In genomic region chr12:46370792-46371717, GRCh38 we compare ENCODE assay signal across 1 cellular context.
A peak's percentile ranks its signal among the peaks of the same experiment; 100 is the strongest.
TF ChIP-seq lines count a peak whose summit lies in the region.

No MANE protein-coding gene starts in this region.

TF ChIP-seq in HepG2, 621 proteins besides CTCF, POLR2A, EP300 and RAD21 (continued from another document and continues in another):
- TF ChIP-seq ZBTB4 (CRISPR knock-in tag; IDR thresholded peaks at IDR 0.05; ENCODE audit: borderline replicate concordance) (0 out of 2 replicates have a peak, but pooled peaks have one; percentile 28), ZNF543 (CRISPR knock-in tag; IDR thresholded peaks at IDR 0.05) (no peak; the same call in 1 of the 2 replicates), FOXO4 (CRISPR knock-in tag; conservative IDR thresholded peaks at IDR 0.05) (0 out of 2 replicates have a peak, but pooled peaks have one; percentile 60), HMGXB4 (CRISPR knock-in tag; IDR thresholded peaks at IDR 0.05; ENCODE audit: borderline replicate concordance in 1 of 2, low read depth in 1 of 2) (peak; percentile 16 to 60; a peak in 1 of 4 replicates), RBFOX2 (IDR thresholded peaks at IDR 0.05; ENCODE audit: low read depth, low read length) (peak; percentile 99), DBP (CRISPR knock-in tag; IDR thresholded peaks at IDR 0.05; ENCODE audit: not compliant biosample characterization) (no peak), ZC3H4 (CRISPR knock-in tag; IDR thresholded peaks at IDR 0.05; ENCODE audit: borderline replicate concordance) (peak; percentile 46; the same call in 1 of the 2 replicates), ZNF460 (CRISPR knock-in tag; IDR thresholded peaks at IDR 0.05; ENCODE audit: borderline replicate concordance) (no peak), HNRNPLL (IDR thresholded peaks at IDR 0.05; ENCODE audit: low read depth, low read length, poor library complexity, severe bottlenecking) (peak; percentile 74), SP4 (CRISPR knock-in tag; IDR thresholded peaks at IDR 0.05) (peak; percentile 15; the same call in 1 of the 2 replicates), BHLHE40 (IDR thresholded peaks at IDR 0.05; ENCODE audit: low read length) (peak; percentile 96), ZNF101 (CRISPR knock-in tag; IDR thresholded peaks at IDR 0.05; ENCODE audit: borderline replicate concordance, low read depth) (no peak), ZNF781 (CRISPR knock-in tag; IDR thresholded peaks at IDR 0.05; ENCODE audit: borderline replicate concordance, not compliant biosample characterization) (no peak), IKZF5 (CRISPR knock-in tag; IDR thresholded peaks at IDR 0.05) (peak; percentile 33; the same call in 1 of the 2 replicates), MYC (CRISPR knock-in tag; IDR thresholded peaks at IDR 0.05; ENCODE audit: borderline replicate concordance) (peak; percentile 58; the same call in 1 of the 2 replicates), NONO (IDR thresholded peaks at IDR 0.05) (no peak), NONO (CRISPR knock-in tag; conservative IDR thresholded peaks at IDR 0.05) (peak; percentile 83), MED1 (CRISPR knock-in tag; IDR thresholded peaks at IDR 0.05) (peak; percentile 75), NCOR1 (IDR thresholded peaks at IDR 0.05; ENCODE audit: borderline replicate concordance, low read length) (peak; percentile 33; the same call in 1 of the 2 replicates), MIER3 (CRISPR knock-in tag; IDR thresholded peaks at IDR 0.05; ENCODE audit: borderline replicate concordance) (peak; percentile 20; the same call in 1 of the 2 replicates), PATZ1 (CRISPR knock-in tag; IDR thresholded peaks at IDR 0.05) (peak; percentile 96), ELF3 (CRISPR knock-in tag; IDR thresholded peaks at IDR 0.05) (0 out of 2 replicates have a peak, but pooled peaks have one; percentile 13), MXD3 (CRISPR knock-in tag; IDR thresholded peaks at IDR 0.05) (0 out of 2 replicates have a peak, but pooled peaks have one; percentile 41), TRIM22 (IDR thresholded peaks at IDR 0.05) (no peak), E2F2 (CRISPR knock-in tag; IDR thresholded peaks at IDR 0.05; ENCODE audit: borderline replicate concordance) (no peak), MED13 (CRISPR knock-in tag; IDR thresholded peaks at IDR 0.05) (peak; percentile 42; the same call in 1 of the 2 replicates), ZNF318 (CRISPR knock-in tag; IDR thresholded peaks at IDR 0.05) (0 out of 2 replicates have a peak, but pooled peaks have one; percentile 51), ZFP36L1 (CRISPR knock-in tag; IDR thresholded peaks at IDR 0.05) (peak; percentile 36; the same call in 1 of the 2 replicates), CBFB (CRISPR knock-in tag; IDR thresholded peaks at IDR 0.05) (peak; percentile 20; the same call in 1 of the 2 replicates), ZNF232 (CRISPR knock-in tag; IDR thresholded peaks at IDR 0.05; ENCODE audit: borderline replicate concordance) (no peak), ZNF746 (CRISPR knock-in tag; IDR thresholded peaks at IDR 0.05) (no peak), ZNF33A (CRISPR knock-in tag; IDR thresholded peaks at IDR 0.05; ENCODE audit: borderline replicate concordance) (0 out of 2 replicates have a peak, but pooled peaks have one; percentile 33), MTA1 (CRISPR knock-in tag; IDR thresholded peaks at IDR 0.05; ENCODE audit: borderline replicate concordance) (no peak)
